ENCODE assay signal across 21 cellular contexts in genomic region chr11:68047437-68048290, GRCh38. TPM values are rescaled to one million over a fixed set of nuclear protein-coding genes. Genes with fewer than 3 reads are reported as not detected.
DNase-seq lines count a peak whose midpoint lies in the region; ATAC-seq, FAIRE-seq and TF ChIP-seq lines count a peak whose summit lies in the region.
"Had no signal": no experiment of that assay in that cellular context is flagged by ENCODE, and none has a peak within 500 bp of the region (broad histone marks: within the 10 kb centered on the region; RNA-seq: fewer than 3 reads in every experiment).

No MANE protein-coding gene starts in this region.

- DNase-seq in right cardiac atrium (peak in 2 of 3 donors; percentile 56 to 59), cardiac septum (ENCODE audit: low spot score) (no peak), HTR-8/SVneo (ENCODE audit: insufficient read length, low spot score) (no peak), epithelial cell of esophagus (ENCODE audit: low read depth) (peak; percentile 63), NCI-H526 treated with DMSO at 0.1 percent for 48 hours (lab: John Stamatoyannopoulos, UW) (no peak), head of caudate nucleus (no peak)
- no peak for DNase-seq in stimulated activated naive B cell treated with anti-CD40 and anti-IgM and Interleukin-4, amounts not matched to agents 10 μg/mL and 1 μg/mL and 100 μg/mL, for 72 hours
- DNase-seq in activated CD8-positive, alpha-beta T cell treated with anti-CD3 and anti-CD28 coated beads, Interleukin-2, amount 10 ng/mL, durations not matched to agents 7 days and 5 days, result no peak
- DNase-seq: Calu3; CD4-positive, alpha-beta T cell; DND-41; GDM1; IMR-90; MV-4-11; NCI-H1436; NCI-H2029 treated with DMSO at 0.1 percent for 48 hours; NCI-H510A treated with DMSO at 0.1 percent for 48 hours; SIG-M5 had no signal

- POLR2A ChIA-PET in activated CD8-positive, alpha-beta T cell treated with anti-CD3 and anti-CD28 coated beads, Interleukin-2, amount 10 ng/mL, durations not matched to agents 7 days and 5 days (lab: Charles Lee), result no interaction called here

- H3K27me3 ChIP-seq in right cardiac atrium (ENCODE audit: control insufficient read depth, insufficient read depth), result no peaks in the 10 kb centered on the region

- peak; percentile 68 for FAIRE-seq in HTR-8/SVneo (lab: Jason Lieb, UNC)
- FAIRE-seq: A549, RCC 7860 had no signal

- intact Hi-C loops in right cardiac atrium (cut with DNase I), result no loop called here
- intact Hi-C loops in cardiac septum (cut with DNase I), result no loop called here
- intact Hi-C loops in head of caudate nucleus (cut with DNase I), result no loop called here

- H3K9me3 ChIP-seq in right cardiac atrium (ENCODE audit: control insufficient read depth, low read length), result no peaks in the 10 kb centered on the region
- H3K9me3 ChIP-seq: A549 had no signal

- H3K4me3 Mint-ChIP-seq in stimulated activated naive B cell treated with anti-CD40 and anti-IgM and Interleukin-4, amounts not matched to agents 10 μg/mL and 1 μg/mL and 100 μg/mL, for 72 hours, result no peak overlapping the region
- H3K4me3 Mint-ChIP-seq in activated CD8-positive, alpha-beta T cell treated with anti-CD3 and anti-CD28 coated beads, Interleukin-2, amount 10 ng/mL, durations not matched to agents 7 days and 5 days, result no peak overlapping the region
- H3K4me3 Mint-ChIP-seq: CD4-positive, alpha-beta T cell had no signal

- no peak overlapping the region for H3K4me3 ChIP-seq in right cardiac atrium (ENCODE audit: low read length)
- no peak overlapping the region for H3K4me3 ChIP-seq in epithelial cell of esophagus (ENCODE audit: low read length)
- H3K4me3 ChIP-seq: A549 had no signal

- H3K27me3 Mint-ChIP-seq in stimulated activated naive B cell treated with anti-CD40 and anti-IgM and Interleukin-4, amounts not matched to agents 10 μg/mL and 1 μg/mL and 100 μg/mL, for 72 hours, result no peaks in the 10 kb centered on the region
- no peaks in the 10 kb centered on the region for H3K27me3 Mint-ChIP-seq in activated CD8-positive, alpha-beta T cell treated with anti-CD3 and anti-CD28 coated beads, Interleukin-2, amount 10 ng/mL, durations not matched to agents 7 days and 5 days (ENCODE audit: low read depth)
- H3K27me3 Mint-ChIP-seq: CD4-positive, alpha-beta T cell had no signal

- H3K4me1 Mint-ChIP-seq in stimulated activated naive B cell treated with anti-CD40 and anti-IgM and Interleukin-4, amounts not matched to agents 10 μg/mL and 1 μg/mL and 100 μg/mL, for 72 hours, result peaks cover 0 to 6% of the 10 kb centered on the region in 2 donors
- peaks cover 2% of the 10 kb centered on the region for H3K4me1 Mint-ChIP-seq in activated CD8-positive, alpha-beta T cell treated with anti-CD3 and anti-CD28 coated beads, Interleukin-2, amount 10 ng/mL, durations not matched to agents 7 days and 5 days (ENCODE audit: low read depth)

- H3K27ac Mint-ChIP-seq in stimulated activated naive B cell treated with anti-CD40 and anti-IgM and Interleukin-4, amounts not matched to agents 10 μg/mL and 1 μg/mL and 100 μg/mL, for 72 hours, result peak overlapping the region; percentile 73
- H3K27ac Mint-ChIP-seq in activated CD8-positive, alpha-beta T cell treated with anti-CD3 and anti-CD28 coated beads, Interleukin-2, amount 10 ng/mL, durations not matched to agents 7 days and 5 days, result no peak overlapping the region
- H3K27ac Mint-ChIP-seq: CD4-positive, alpha-beta T cell had no signal

- H3K9me3 Mint-ChIP-seq in stimulated activated naive B cell treated with anti-CD40 and anti-IgM and Interleukin-4, amounts not matched to agents 10 μg/mL and 1 μg/mL and 100 μg/mL, for 72 hours, result no peaks in the 10 kb centered on the region
- H3K9me3 Mint-ChIP-seq in activated CD8-positive, alpha-beta T cell treated with anti-CD3 and anti-CD28 coated beads, Interleukin-2, amount 10 ng/mL, durations not matched to agents 7 days and 5 days (ENCODE audit: insufficient read depth), result no peaks in the 10 kb centered on the region
- H3K9me3 Mint-ChIP-seq: CD4-positive, alpha-beta T cell had no signal

- WGBS in right cardiac atrium, result 85% methylated on average over 37 of the region's 37 CpGs

- H3K27ac ChIP-seq in right cardiac atrium (ENCODE audit: low read length), result no peak overlapping the region
- H3K27ac ChIP-seq: A549 had no signal

- TF ChIP-seq CTCF in epithelial cell of esophagus (IDR thresholded peaks at IDR 0.05; ENCODE audit: insufficient read depth, low read depth, low read length, missing control alignments), result no peak

- H3K36me3 Mint-ChIP-seq in stimulated activated naive B cell treated with anti-CD40 and anti-IgM and Interleukin-4, amounts not matched to agents 10 μg/mL and 1 μg/mL and 100 μg/mL, for 72 hours, result peaks cover 36 to 50% of the 10 kb centered on the region in 2 donors
- peaks cover 41% of the 10 kb centered on the region for H3K36me3 Mint-ChIP-seq in activated CD8-positive, alpha-beta T cell treated with anti-CD3 and anti-CD28 coated beads, Interleukin-2, amount 10 ng/mL, durations not matched to agents 7 days and 5 days (ENCODE audit: low read depth)

- H3K4me1 ChIP-seq in right cardiac atrium (ENCODE audit: control insufficient read depth, insufficient read depth, low read length), result no peaks in the 10 kb centered on the region

- no peak for ATAC-seq in right cardiac atrium
- ATAC-seq in stimulated activated naive B cell treated with anti-CD40 and anti-IgM and Interleukin-4, amounts not matched to agents 10 μg/mL and 1 μg/mL and 100 μg/mL, for 72 hours (replicated peaks), result no peak
- ATAC-seq in activated CD8-positive, alpha-beta T cell treated with anti-CD3 and anti-CD28 coated beads, Interleukin-2, amount 10 ng/mL, durations not matched to agents 7 days and 5 days, result no peak
- ATAC-seq: A549, HCT116 had no signal

- CTCF ChIA-PET in activated CD8-positive, alpha-beta T cell treated with anti-CD3 and anti-CD28 coated beads, Interleukin-2, amount 10 ng/mL, durations not matched to agents 7 days and 5 days (lab: Charles Lee), result no interaction called here

RNA-seq across cellular contexts. Expression of gene TCIRG1, which starts 8.8 kb away (rescaled TPM):
- total RNA-seq in right cardiac atrium (10 to 100 TPM; 23.4 to 40.2 (median 36.6) TPM), cardiac septum (26.5 TPM)
- polyA plus RNA-seq in right cardiac atrium, result 38.3 TPM
- total RNA-seq in activated CD8-positive, alpha-beta T cell treated with anti-CD3 and anti-CD28 coated beads, Interleukin-2, amount 10 ng/mL, durations not matched to agents 7 days and 5 days, result 100 to 1,000 TPM; 238 to 263 TPM

RNA-seq across cellular contexts. Expression of gene NDUFS8, which starts 17.2 kb away (rescaled TPM):
- total RNA-seq in right cardiac atrium, result 100 to 1,000 TPM; 334 to 454 (median 391) TPM
- 642 TPM for polyA plus RNA-seq in right cardiac atrium
- 315 TPM for total RNA-seq in cardiac septum
- total RNA-seq in activated CD8-positive, alpha-beta T cell treated with anti-CD3 and anti-CD28 coated beads, Interleukin-2, amount 10 ng/mL, durations not matched to agents 7 days and 5 days, result 100 to 1,000 TPM; 146 to 163 TPM

RNA-seq across cellular contexts. Expression of gene ALDH3B1, which starts 37.5 kb away (rescaled TPM):
- 1 to 10 TPM; 3.8 to 5.7 (median 4.9) TPM for total RNA-seq in right cardiac atrium
- 2.9 TPM for polyA plus RNA-seq in right cardiac atrium
- total RNA-seq in cardiac septum, result 5.1 TPM
- total RNA-seq in activated CD8-positive, alpha-beta T cell treated with anti-CD3 and anti-CD28 coated beads, Interleukin-2, amount 10 ng/mL, durations not matched to agents 7 days and 5 days, result not detected

RNA-seq across cellular contexts. Expression of gene UNC93B1, which starts 43.8 kb away (rescaled TPM):
- 10 to 100 TPM in 3 of 4 donors, 1 to 10 TPM in 1; 9.0 to 13.2 (median 11.9) TPM for total RNA-seq in right cardiac atrium
- 6.9 TPM for polyA plus RNA-seq in right cardiac atrium
- total RNA-seq in cardiac septum, result 5.3 TPM
- 10 to 100 TPM; 27.8 to 29.8 TPM for total RNA-seq in activated CD8-positive, alpha-beta T cell treated with anti-CD3 and anti-CD28 coated beads, Interleukin-2, amount 10 ng/mL, durations not matched to agents 7 days and 5 days

Comparison
In these comparisons a context has a peak if more than half of its experiments do, and no peak if none do; other contexts are left out.
1. DNase-seq: peak in right cardiac atrium (2 of 3) and epithelial cell of esophagus (single experiment); none in cardiac septum (single experiment), HTR-8/SVneo (single experiment), stimulated activated naive B cell treated with anti-CD40 and anti-IgM and Interleukin-4, amounts not matched to agents 10 μg/mL and 1 μg/mL and 100 μg/mL, for 72 hours (single experiment), activated CD8-positive, alpha-beta T cell treated with anti-CD3 and anti-CD28 coated beads, Interleukin-2, amount 10 ng/mL, durations not matched to agents 7 days and 5 days (single experiment), NCI-H526 treated with DMSO at 0.1 percent for 48 hours (single experiment) and head of caudate nucleus (0 of 42).